33 cellular contexts compared by ENCODE assay signal in genomic region chr13:30097695-30098094, GRCh38.
"Had no signal": no experiment of that assay in that cellular context is flagged by ENCODE, and none has a peak within 500 bp of the region (broad histone marks: within the 10 kb centered on the region; RNA-seq: fewer than 3 reads in every experiment).

No MANE protein-coding gene starts in this region.

- H3K4me1 Mint-ChIP-seq: activated B cell treated with CpG ODN at 0.5 μM for 24 hours; activated CD4-positive, alpha-beta T cell treated with anti-CD3 and anti-CD28 coated beads, Interleukin-2, amount 10 ng/mL, durations not matched to agents 24 days and 14 days; activated naive CD4-positive, alpha-beta T cell treated with anti-CD3 and anti-CD28 coated beads, Interleukin-2, amount 10 ng/mL, durations not matched to agents 7 days and 5 days; activated naive CD4-positive, alpha-beta T cell treated with anti-CD3 and anti-CD28 coated beads, Interleukin-2, amount 50 U/mL, for 24 hours; activated naive CD8-positive, alpha-beta T cell treated with anti-CD3 and anti-CD28 coated beads, Interleukin-2, amount 10 ng/mL, durations not matched to agents 7 days and 5 days; activated naive CD8-positive, alpha-beta T cell treated with anti-CD3 and anti-CD28 coated beads, Interleukin-2, amount 50 U/mL, for 24 hours; brain had no signal

- H3K36me3 ChIP-seq: ascending aorta, cardiac muscle cell had no signal

- H3K27me3 ChIP-seq: ascending aorta, cardiac muscle cell had no signal

- H3K27ac ChIP-seq: ascending aorta, cardiac muscle cell, VCaP had no signal

- H3K9me3 ChIP-seq: ascending aorta had no signal

- H3K4me3 ChIP-seq: ascending aorta, cardiac muscle cell had no signal

- DNase-seq: activated B cell treated with CpG ODN at 0.5 μM for 24 hours; activated CD4-positive, alpha-beta memory T cell treated with anti-CD3 and anti-CD28 coated beads for 36 hours; activated CD4-positive, alpha-beta T cell treated with anti-CD3 and anti-CD28 coated beads for 4 hours; activated CD4-positive, alpha-beta T cell treated with anti-CD3 and anti-CD28 coated beads, Interleukin-2, amount 10 ng/mL, durations not matched to agents 24 days and 14 days; activated CD4-positive, alpha-beta T cell treated with anti-CD3 and anti-CD28 coated beads, Interleukin-2, amount 50 U/mL, for 1 hour; activated CD4-positive, alpha-beta T cell treated with anti-CD3 and anti-CD28 coated beads, Interleukin-2, amount 50 U/mL, for 4 hours; activated CD4-positive, CD25-positive, alpha-beta regulatory T cell treated with anti-CD3 and anti-CD28 coated beads, Interleukin-2, amount 50 U/mL, for 72 hours; activated CD8-positive, alpha-beta memory T cell treated with anti-CD3 and anti-CD28 coated beads, Interleukin-2, amount 50 U/mL, for 4 hours; activated CD8-positive, alpha-beta T cell treated with anti-CD3 and anti-CD28 coated beads for 36 hours; activated effector memory CD4-positive, alpha-beta T cell treated with Interleukin-2 at 50 U/mL for 16 hours; activated gamma-delta T cell; activated naive CD4-positive, alpha-beta T cell treated with anti-CD3 and anti-CD28 coated beads, Interleukin-2, amount 10 ng/mL, durations not matched to agents 7 days and 5 days; activated naive CD4-positive, alpha-beta T cell treated with Interleukin-2 at 50 U/mL for 16 hours; activated naive CD8-positive, alpha-beta T cell treated with anti-CD3 and anti-CD28 coated beads, Interleukin-2, amount 10 ng/mL, durations not matched to agents 7 days and 5 days; activated naive CD8-positive, alpha-beta T cell treated with anti-CD3 and anti-CD28 coated beads, Interleukin-2, amount 50 U/mL, for 24 hours; activated T-cell treated with anti-CD3 and anti-CD28 coated beads for 4 hours; activated T-cell treated with anti-CD3 and anti-CD28 coated beads, Interleukin-2, amount 50 U/mL, for 1 hour; activated T-cell treated with anti-CD3 and anti-CD28 coated beads, Interleukin-2, amount 50 U/mL, for 48 hours; amygdala; anterior cingulate cortex; central memory CD4-positive, alpha-beta T cell; T-helper 1 cell; T-helper 2 cell; T-helper 9 cell had no signal

- H3K9me3 Mint-ChIP-seq: activated B cell treated with CpG ODN at 0.5 μM for 24 hours; activated CD4-positive, alpha-beta memory T cell treated with anti-CD3 and anti-CD28 coated beads for 36 hours; activated CD4-positive, alpha-beta T cell treated with anti-CD3 and anti-CD28 coated beads, Interleukin-2, amount 10 ng/mL, durations not matched to agents 24 days and 14 days; activated CD8-positive, alpha-beta T cell treated with anti-CD3 and anti-CD28 coated beads for 36 hours; activated naive CD4-positive, alpha-beta T cell treated with anti-CD3 and anti-CD28 coated beads, Interleukin-2, amount 10 ng/mL, durations not matched to agents 7 days and 5 days; activated naive CD4-positive, alpha-beta T cell treated with anti-CD3 and anti-CD28 coated beads, Interleukin-2, amount 50 U/mL, for 24 hours; activated naive CD8-positive, alpha-beta T cell treated with anti-CD3 and anti-CD28 coated beads, Interleukin-2, amount 10 ng/mL, durations not matched to agents 7 days and 5 days; activated naive CD8-positive, alpha-beta T cell treated with anti-CD3 and anti-CD28 coated beads, Interleukin-2, amount 50 U/mL, for 24 hours; activated T-helper 2 cell treated with anti-CD3 and anti-CD28 coated beads, Interferon-gamma antibody, Interleukin-2, Interleukin-4, amounts not matched to agents 10 μg/mL and 5 μg/mL and 100 μg/mL, durations not matched to agents 14 hours and 24 hours and 36 hours; brain; T-helper 1 cell treated with Interleukin-12 subunit alpha and Interleukin-12 subunit beta and Interleukin-4 antibody, amounts not matched to agents 30 μg/mL and 1 μg/mL, for 36 hours; T-helper 2 cell treated with Interferon-gamma antibody and Interleukin-4, amounts not matched to agents 5 μg/mL and 100 μg/mL, for 36 hours had no signal

- H3K27me3 Mint-ChIP-seq: activated CD8-positive, alpha-beta T cell treated with anti-CD3 and anti-CD28 coated beads for 36 hours; activated naive CD8-positive, alpha-beta T cell treated with anti-CD3 and anti-CD28 coated beads, Interleukin-2, amount 50 U/mL, for 24 hours had no signal

- H3K4me3 Mint-ChIP-seq: activated B cell treated with CpG ODN at 0.5 μM for 24 hours; activated CD4-positive, alpha-beta memory T cell treated with anti-CD3 and anti-CD28 coated beads for 36 hours; activated CD4-positive, alpha-beta T cell treated with anti-CD3 and anti-CD28 coated beads, Interleukin-2, amount 10 ng/mL, durations not matched to agents 24 days and 14 days; activated CD8-positive, alpha-beta T cell treated with anti-CD3 and anti-CD28 coated beads for 36 hours; activated naive CD4-positive, alpha-beta T cell treated with anti-CD3 and anti-CD28 coated beads, Interleukin-2, amount 10 ng/mL, durations not matched to agents 7 days and 5 days; activated naive CD4-positive, alpha-beta T cell treated with anti-CD3 and anti-CD28 coated beads, Interleukin-2, amount 50 U/mL, for 24 hours; activated naive CD8-positive, alpha-beta T cell; activated naive CD8-positive, alpha-beta T cell treated with anti-CD3 and anti-CD28 coated beads, Interleukin-2, amount 10 ng/mL, durations not matched to agents 7 days and 5 days; activated naive CD8-positive, alpha-beta T cell treated with anti-CD3 and anti-CD28 coated beads, Interleukin-2, amount 50 U/mL, for 24 hours; brain; T-helper 1 cell treated with Interleukin-12 subunit alpha and Interleukin-12 subunit beta and Interleukin-4 antibody, amounts not matched to agents 30 μg/mL and 1 μg/mL, for 36 hours; T-helper 2 cell treated with Interferon-gamma antibody and Interleukin-4, amounts not matched to agents 5 μg/mL and 100 μg/mL, for 36 hours had no signal

- H3K4me1 ChIP-seq: ascending aorta had no signal

- H3K36me3 Mint-ChIP-seq: activated CD4-positive, alpha-beta memory T cell treated with anti-CD3 and anti-CD28 coated beads for 36 hours; activated naive CD4-positive, alpha-beta T cell treated with anti-CD3 and anti-CD28 coated beads, Interleukin-2, amount 10 ng/mL, durations not matched to agents 7 days and 5 days; activated naive CD4-positive, alpha-beta T cell treated with anti-CD3 and anti-CD28 coated beads, Interleukin-2, amount 50 U/mL, for 24 hours; activated naive CD8-positive, alpha-beta T cell; activated naive CD8-positive, alpha-beta T cell treated with anti-CD3 and anti-CD28 coated beads, Interleukin-2, amount 10 ng/mL, durations not matched to agents 7 days and 5 days; brain had no signal

- ATAC-seq: activated CD8-positive, alpha-beta T cell treated with anti-CD3 and anti-CD28 coated beads for 36 hours; activated naive CD8-positive, alpha-beta T cell treated with anti-CD3 and anti-CD28 coated beads, Interleukin-2, amount 50 U/mL, for 24 hours had no signal
